ENCODE assay signal across 9 cellular contexts in the genomic region with DNA sequence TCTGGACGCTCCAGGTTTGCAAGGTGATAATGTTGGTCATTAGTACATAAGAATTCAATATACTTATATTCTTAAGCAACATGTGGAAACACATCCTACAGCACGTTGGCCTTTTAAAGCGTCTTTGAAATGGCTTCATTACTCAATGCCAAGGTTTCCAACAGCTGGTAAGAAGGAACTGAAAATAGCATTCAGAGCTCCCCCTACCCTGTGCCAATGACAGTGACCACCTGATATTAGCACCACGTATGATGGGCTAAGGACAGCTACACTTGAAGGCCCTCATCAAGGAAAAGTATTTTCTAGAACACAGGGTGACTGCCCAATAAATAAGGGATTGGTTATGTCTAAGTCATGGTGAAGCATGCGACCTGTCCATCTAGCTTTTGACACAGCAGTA. TPM values are rescaled to one million over a fixed set of nuclear protein-coding genes. Genes with fewer than 3 reads are reported as not detected.
DNase-seq lines count a peak whose midpoint lies in the region; ATAC-seq lines count a peak whose summit lies in the region.
"Had no signal": no experiment of that assay in that cellular context is flagged by ENCODE, and none has a peak within 500 bp of the region (broad histone marks: within the 10 kb centered on the region; RNA-seq: fewer than 3 reads in every experiment).

No MANE protein-coding gene starts in this region.

- H3K36me3 ChIP-seq in CD8-positive, alpha-beta memory T cell (ENCODE audit: insufficient read depth, low read length): peaks cover 52% of the 10 kb centered on the region

- H3K9me3 ChIP-seq in CD8-positive, alpha-beta memory T cell (ENCODE audit: low read length): no peaks in the 10 kb centered on the region

- peak; percentile 12 for ATAC-seq in HG02642 (IDR thresholded peaks at IDR 0.05; ENCODE audit: poor library complexity, unreplicated experiment)
- ATAC-seq in activated naive CD4-positive, alpha-beta T cell treated with anti-CD3 and anti-CD28 coated beads, Interleukin-2, amount 50 U/mL, for 72 hours: peak in 1 of 2 donors; percentile 10

- peaks cover 5 to 91% (median 12%) of the 10 kb centered on the region in 3 donors for H3K36me3 Mint-ChIP-seq in CD8-positive, alpha-beta memory T cell
- H3K36me3 Mint-ChIP-seq in activated naive CD4-positive, alpha-beta T cell treated with anti-CD3 and anti-CD28 coated beads, Interleukin-2, amount 50 U/mL, for 72 hours: peaks cover 21 to 43% of the 10 kb centered on the region in 2 donors

- no peaks in the 10 kb centered on the region for H3K9me3 Mint-ChIP-seq in CD8-positive, alpha-beta memory T cell
- H3K9me3 Mint-ChIP-seq in activated naive CD4-positive, alpha-beta T cell treated with anti-CD3 and anti-CD28 coated beads, Interleukin-2, amount 50 U/mL, for 72 hours: no peaks in the 10 kb centered on the region
- H3K9me3 Mint-ChIP-seq: naive B cell had no signal

- H3K4me3 Mint-ChIP-seq in CD8-positive, alpha-beta memory T cell: peak overlapping the region in 6 of 7 donors; percentile 45 to 69 (median 64)

- no peaks in the 10 kb centered on the region for H3K27me3 Mint-ChIP-seq in CD8-positive, alpha-beta memory T cell
- H3K27me3 Mint-ChIP-seq: naive B cell had no signal

- no peak overlapping the region for H3K4me3 ChIP-seq in CD8-positive, alpha-beta memory T cell (ENCODE audit: low read length)

- H3K4me1 ChIP-seq in CD8-positive, alpha-beta memory T cell (ENCODE audit: insufficient read depth, low read length): peaks cover 49% of the 10 kb centered on the region

- no peaks in the 10 kb centered on the region for H3K27me3 ChIP-seq in CD8-positive, alpha-beta memory T cell (ENCODE audit: insufficient read depth, low read length, poor library complexity, severe bottlenecking)

- peak overlapping the region in 7 of 8 donors; percentile 2 to 87 (median 76) for H3K27ac Mint-ChIP-seq in CD8-positive, alpha-beta memory T cell
- peak overlapping the region; percentile 76 to 89 for H3K27ac Mint-ChIP-seq in activated naive CD4-positive, alpha-beta T cell treated with anti-CD3 and anti-CD28 coated beads, Interleukin-2, amount 50 U/mL, for 72 hours

- CTCF ChIA-PET in CD8-positive, alpha-beta memory T cell (lab: Charles Lee): interaction anchor here (0.5 to 3.1 kb wide), 10 partner anchors 9 to 305 kb away, joined by 3 to 13 read pairs (median 6); no protein-coding TSS in a partner anchor

- peaks cover 46 to 80% (median 76%) of the 10 kb centered on the region in 3 donors for H3K4me1 Mint-ChIP-seq in CD8-positive, alpha-beta memory T cell

- POLR2A ChIA-PET in CD8-positive, alpha-beta memory T cell (lab: Charles Lee): interaction anchor here (1.1 kb wide), 1 partner anchor 161 kb away, joined by 5 read pairs; the partner anchor contains the start of gene RETREG1

- intact Hi-C loops in posterior cingulate gyrus (cut with DNase I): loop anchor here (5.0 kb wide), 1 partner anchor 293 kb away; no protein-coding TSS in a partner anchor

- no peak overlapping the region for H3K27ac ChIP-seq in CD8-positive, alpha-beta memory T cell (ENCODE audit: low read depth, low read length)

- no peak for DNase-seq in CD8-positive, alpha-beta memory T cell
- no peak for DNase-seq in activated naive CD4-positive, alpha-beta T cell treated with anti-CD3 and anti-CD28 coated beads, Interleukin-2, amount 50 U/mL, for 72 hours (ENCODE audit: low spot score in 2 of 2)
- DNase-seq in myocyte (ENCODE audit: low read depth): peak; percentile 51
- no peak for DNase-seq in NCI-H2171 treated with DMSO at 0.1 percent for 48 hours (lab: John Stamatoyannopoulos, UW)
- no peak for DNase-seq in NCI-H748 treated with DMSO at 0.1 percent for 48 hours (lab: John Stamatoyannopoulos, UW)
- DNase-seq in posterior cingulate gyrus: no peak
- no peak for DNase-seq in NCI-H2227 (lab: John Stamatoyannopoulos, UW; ENCODE audit: unreplicated experiment)

RNA-seq across cellular contexts. Expression of gene ZNF622, which starts 9.9 kb away (rescaled TPM):
- total RNA-seq in CD8-positive, alpha-beta memory T cell: 10 to 100 TPM; 45.1 to 45.9 TPM
- polyA plus RNA-seq in CD8-positive, alpha-beta memory T cell: 54.9 TPM
- total RNA-seq in activated naive CD4-positive, alpha-beta T cell treated with anti-CD3 and anti-CD28 coated beads, Interleukin-2, amount 50 U/mL, for 72 hours: 10 to 100 TPM; 24.4 to 37.3 TPM
- total RNA-seq in myocyte: 49.3 and 66.8 TPM in 2 replicates
- 96.8 TPM for polyA plus RNA-seq in myocyte (2012)
